Comparison of ENCODE assay signal across 1 cellular context in the genomic region with DNA sequence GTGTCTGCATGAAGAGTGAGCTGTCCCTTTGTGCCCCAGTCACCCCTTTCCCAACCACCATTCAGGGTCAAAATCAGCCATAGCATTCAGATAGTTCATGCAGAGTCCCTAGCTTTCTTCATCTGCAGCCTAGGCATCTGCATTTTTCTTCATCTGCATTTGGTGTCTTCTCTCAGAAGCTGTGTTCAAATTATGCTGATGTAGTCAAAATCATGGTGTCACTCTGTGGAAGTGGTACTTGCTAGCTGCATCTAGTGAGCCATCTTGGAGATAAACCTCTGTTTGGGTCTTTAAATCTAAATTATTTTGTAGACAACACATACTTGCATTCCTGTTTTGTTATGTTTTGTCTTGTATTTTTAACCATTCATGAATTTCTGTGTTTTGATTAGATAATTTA.
TF ChIP-seq lines count a peak whose summit lies in the region.

No MANE protein-coding gene starts in this region.

TF ChIP-seq in A549, 52 proteins besides CTCF, POLR2A, EP300 and RAD21:
- TF ChIP-seq, protein P1, sequence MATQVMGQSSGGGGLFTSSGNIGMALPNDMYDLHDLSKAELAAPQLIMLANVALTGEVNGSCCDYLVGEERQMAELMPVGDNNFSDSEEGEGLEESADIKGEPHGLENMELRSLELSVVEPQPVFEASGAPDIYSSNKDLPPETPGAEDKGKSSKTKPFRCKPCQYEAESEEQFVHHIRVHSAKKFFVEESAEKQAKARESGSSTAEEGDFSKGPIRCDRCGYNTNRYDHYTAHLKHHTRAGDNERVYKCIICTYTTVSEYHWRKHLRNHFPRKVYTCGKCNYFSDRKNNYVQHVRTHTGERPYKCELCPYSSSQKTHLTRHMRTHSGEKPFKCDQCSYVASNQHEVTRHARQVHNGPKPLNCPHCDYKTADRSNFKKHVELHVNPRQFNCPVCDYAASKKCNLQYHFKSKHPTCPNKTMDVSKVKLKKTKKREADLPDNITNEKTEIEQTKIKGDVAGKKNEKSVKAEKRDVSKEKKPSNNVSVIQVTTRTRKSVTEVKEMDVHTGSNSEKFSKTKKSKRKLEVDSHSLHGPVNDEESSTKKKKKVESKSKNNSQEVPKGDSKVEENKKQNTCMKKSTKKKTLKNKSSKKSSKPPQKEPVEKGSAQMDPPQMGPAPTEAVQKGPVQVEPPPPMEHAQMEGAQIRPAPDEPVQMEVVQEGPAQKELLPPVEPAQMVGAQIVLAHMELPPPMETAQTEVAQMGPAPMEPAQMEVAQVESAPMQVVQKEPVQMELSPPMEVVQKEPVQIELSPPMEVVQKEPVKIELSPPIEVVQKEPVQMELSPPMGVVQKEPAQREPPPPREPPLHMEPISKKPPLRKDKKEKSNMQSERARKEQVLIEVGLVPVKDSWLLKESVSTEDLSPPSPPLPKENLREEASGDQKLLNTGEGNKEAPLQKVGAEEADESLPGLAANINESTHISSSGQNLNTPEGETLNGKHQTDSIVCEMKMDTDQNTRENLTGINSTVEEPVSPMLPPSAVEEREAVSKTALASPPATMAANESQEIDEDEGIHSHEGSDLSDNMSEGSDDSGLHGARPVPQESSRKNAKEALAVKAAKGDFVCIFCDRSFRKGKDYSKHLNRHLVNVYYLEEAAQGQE (IDR thresholded peaks at IDR 0.05), result no peak
- TF ChIP-seq MAFK (IDR thresholded peaks at IDR 0.05; ENCODE audit: partially characterized antibody), result peak; percentile 75
